In the genomic region with DNA sequence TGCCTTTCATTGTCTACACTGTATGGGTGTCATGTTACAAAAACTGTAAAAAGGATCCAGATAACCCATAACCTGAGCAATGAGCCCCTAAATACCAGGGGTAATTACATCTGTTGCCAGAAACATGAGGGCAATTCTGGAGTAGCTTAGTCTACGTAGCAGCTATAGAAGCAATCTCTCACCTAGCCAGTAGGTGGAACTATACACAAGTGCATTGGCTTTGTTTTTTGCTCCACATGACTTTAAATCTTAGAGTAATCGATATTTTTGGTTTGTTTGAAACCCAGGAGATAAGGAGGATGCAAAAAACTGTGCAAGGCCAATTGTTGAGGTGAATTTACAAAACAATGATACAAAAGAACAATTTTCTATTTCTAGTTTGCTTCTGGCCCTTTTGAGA, we compare ENCODE assay signal across 1 cellular context.
TF ChIP-seq lines count a peak whose summit lies in the region.

No MANE protein-coding gene starts in this region.

TF ChIP-seq in K562, 482 proteins besides CTCF, POLR2A, EP300 and RAD21 (continued from another document):
- TF ChIP-seq, protein P1, sequence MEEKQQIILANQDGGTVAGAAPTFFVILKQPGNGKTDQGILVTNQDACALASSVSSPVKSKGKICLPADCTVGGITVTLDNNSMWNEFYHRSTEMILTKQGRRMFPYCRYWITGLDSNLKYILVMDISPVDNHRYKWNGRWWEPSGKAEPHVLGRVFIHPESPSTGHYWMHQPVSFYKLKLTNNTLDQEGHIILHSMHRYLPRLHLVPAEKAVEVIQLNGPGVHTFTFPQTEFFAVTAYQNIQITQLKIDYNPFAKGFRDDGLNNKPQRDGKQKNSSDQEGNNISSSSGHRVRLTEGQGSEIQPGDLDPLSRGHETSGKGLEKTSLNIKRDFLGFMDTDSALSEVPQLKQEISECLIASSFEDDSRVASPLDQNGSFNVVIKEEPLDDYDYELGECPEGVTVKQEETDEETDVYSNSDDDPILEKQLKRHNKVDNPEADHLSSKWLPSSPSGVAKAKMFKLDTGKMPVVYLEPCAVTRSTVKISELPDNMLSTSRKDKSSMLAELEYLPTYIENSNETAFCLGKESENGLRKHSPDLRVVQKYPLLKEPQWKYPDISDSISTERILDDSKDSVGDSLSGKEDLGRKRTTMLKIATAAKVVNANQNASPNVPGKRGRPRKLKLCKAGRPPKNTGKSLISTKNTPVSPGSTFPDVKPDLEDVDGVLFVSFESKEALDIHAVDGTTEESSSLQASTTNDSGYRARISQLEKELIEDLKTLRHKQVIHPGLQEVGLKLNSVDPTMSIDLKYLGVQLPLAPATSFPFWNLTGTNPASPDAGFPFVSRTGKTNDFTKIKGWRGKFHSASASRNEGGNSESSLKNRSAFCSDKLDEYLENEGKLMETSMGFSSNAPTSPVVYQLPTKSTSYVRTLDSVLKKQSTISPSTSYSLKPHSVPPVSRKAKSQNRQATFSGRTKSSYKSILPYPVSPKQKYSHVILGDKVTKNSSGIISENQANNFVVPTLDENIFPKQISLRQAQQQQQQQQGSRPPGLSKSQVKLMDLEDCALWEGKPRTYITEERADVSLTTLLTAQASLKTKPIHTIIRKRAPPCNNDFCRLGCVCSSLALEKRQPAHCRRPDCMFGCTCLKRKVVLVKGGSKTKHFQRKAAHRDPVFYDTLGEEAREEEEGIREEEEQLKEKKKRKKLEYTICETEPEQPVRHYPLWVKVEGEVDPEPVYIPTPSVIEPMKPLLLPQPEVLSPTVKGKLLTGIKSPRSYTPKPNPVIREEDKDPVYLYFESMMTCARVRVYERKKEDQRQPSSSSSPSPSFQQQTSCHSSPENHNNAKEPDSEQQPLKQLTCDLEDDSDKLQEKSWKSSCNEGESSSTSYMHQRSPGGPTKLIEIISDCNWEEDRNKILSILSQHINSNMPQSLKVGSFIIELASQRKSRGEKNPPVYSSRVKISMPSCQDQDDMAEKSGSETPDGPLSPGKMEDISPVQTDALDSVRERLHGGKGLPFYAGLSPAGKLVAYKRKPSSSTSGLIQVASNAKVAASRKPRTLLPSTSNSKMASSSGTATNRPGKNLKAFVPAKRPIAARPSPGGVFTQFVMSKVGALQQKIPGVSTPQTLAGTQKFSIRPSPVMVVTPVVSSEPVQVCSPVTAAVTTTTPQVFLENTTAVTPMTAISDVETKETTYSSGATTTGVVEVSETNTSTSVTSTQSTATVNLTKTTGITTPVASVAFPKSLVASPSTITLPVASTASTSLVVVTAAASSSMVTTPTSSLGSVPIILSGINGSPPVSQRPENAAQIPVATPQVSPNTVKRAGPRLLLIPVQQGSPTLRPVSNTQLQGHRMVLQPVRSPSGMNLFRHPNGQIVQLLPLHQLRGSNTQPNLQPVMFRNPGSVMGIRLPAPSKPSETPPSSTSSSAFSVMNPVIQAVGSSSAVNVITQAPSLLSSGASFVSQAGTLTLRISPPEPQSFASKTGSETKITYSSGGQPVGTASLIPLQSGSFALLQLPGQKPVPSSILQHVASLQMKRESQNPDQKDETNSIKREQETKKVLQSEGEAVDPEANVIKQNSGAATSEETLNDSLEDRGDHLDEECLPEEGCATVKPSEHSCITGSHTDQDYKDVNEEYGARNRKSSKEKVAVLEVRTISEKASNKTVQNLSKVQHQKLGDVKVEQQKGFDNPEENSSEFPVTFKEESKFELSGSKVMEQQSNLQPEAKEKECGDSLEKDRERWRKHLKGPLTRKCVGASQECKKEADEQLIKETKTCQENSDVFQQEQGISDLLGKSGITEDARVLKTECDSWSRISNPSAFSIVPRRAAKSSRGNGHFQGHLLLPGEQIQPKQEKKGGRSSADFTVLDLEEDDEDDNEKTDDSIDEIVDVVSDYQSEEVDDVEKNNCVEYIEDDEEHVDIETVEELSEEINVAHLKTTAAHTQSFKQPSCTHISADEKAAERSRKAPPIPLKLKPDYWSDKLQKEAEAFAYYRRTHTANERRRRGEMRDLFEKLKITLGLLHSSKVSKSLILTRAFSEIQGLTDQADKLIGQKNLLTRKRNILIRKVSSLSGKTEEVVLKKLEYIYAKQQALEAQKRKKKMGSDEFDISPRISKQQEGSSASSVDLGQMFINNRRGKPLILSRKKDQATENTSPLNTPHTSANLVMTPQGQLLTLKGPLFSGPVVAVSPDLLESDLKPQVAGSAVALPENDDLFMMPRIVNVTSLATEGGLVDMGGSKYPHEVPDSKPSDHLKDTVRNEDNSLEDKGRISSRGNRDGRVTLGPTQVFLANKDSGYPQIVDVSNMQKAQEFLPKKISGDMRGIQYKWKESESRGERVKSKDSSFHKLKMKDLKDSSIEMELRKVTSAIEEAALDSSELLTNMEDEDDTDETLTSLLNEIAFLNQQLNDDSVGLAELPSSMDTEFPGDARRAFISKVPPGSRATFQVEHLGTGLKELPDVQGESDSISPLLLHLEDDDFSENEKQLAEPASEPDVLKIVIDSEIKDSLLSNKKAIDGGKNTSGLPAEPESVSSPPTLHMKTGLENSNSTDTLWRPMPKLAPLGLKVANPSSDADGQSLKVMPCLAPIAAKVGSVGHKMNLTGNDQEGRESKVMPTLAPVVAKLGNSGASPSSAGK (IDR thresholded peaks at IDR 0.05) = no peak
